1 cellular context compared by ENCODE assay signal in the genomic region with DNA sequence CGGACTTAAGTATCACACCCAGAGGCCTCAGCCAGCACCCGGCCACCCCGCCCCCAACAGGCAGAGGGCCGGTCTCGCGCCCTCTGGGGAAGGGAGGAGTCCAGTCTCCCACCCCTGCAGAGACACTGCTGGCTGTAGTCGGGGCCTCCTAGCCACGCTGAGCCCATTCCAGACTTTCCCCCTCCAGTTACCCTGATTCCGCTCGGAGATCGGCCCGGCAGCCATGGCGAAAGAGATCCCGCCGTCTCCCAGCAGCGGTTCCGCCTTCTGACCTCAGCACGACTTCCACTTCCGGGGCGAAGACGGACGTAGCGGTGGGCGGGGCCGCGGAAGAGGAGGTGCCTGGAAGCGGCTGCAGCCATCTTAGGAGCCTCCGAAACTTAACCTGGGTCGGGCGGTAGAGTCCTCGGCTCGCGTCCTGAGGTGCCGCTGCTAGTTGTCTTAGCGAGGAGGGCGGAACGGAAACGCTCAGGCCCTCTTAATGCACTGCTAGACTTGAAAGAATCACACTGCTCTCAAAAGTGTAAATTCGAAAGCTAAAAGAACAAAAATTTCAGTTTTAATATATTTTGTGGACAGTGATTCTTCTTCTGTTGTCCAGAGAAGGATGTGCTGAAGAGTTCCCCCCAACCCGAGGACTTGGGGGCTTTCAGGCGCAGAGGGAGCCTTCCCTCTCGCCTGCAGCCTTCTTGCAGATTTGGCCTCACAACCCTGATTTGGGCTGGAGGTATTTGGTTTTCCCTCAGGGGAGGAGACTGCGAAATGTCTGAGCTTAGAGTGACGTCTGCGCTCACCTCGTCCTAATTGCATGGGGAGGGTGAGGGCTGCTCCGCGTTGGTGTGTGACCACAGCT.
A peak's percentile ranks its signal among the peaks of the same experiment; 100 is the strongest.
TF ChIP-seq lines count a peak whose summit lies in the region.

A gene with protein sequence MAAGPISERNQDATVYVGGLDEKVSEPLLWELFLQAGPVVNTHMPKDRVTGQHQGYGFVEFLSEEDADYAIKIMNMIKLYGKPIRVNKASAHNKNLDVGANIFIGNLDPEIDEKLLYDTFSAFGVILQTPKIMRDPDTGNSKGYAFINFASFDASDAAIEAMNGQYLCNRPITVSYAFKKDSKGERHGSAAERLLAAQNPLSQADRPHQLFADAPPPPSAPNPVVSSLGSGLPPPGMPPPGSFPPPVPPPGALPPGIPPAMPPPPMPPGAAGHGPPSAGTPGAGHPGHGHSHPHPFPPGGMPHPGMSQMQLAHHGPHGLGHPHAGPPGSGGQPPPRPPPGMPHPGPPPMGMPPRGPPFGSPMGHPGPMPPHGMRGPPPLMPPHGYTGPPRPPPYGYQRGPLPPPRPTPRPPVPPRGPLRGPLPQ (minus strand): TSS at position 269 of the 853 bp plus-strand sequence. CDS start 44 bp downstream, at position 225.

TF ChIP-seq in K562, 482 proteins besides CTCF, POLR2A, EP300 and RAD21 (continued from another document and continues in another):
- TF ChIP-seq, protein P1, sequence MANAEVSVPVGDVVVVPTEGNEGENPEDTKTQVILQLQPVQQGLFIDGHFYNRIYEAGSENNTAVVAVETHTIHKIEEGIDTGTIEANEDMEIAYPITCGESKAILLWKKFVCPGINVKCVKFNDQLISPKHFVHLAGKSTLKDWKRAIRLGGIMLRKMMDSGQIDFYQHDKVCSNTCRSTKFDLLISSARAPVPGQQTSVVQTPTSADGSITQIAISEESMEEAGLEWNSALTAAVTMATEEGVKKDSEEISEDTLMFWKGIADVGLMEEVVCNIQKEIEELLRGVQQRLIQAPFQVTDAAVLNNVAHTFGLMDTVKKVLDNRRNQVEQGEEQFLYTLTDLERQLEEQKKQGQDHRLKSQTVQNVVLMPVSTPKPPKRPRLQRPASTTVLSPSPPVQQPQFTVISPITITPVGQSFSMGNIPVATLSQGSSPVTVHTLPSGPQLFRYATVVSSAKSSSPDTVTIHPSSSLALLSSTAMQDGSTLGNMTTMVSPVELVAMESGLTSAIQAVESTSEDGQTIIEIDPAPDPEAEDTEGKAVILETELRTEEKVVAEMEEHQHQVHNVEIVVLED (CRISPR knock-in tag; IDR thresholded peaks at IDR 0.05) = 0 out of 2 replicates have a peak, but pooled peaks have one; percentile 59
- TF ChIP-seq MTA3 (IDR thresholded peaks at IDR 0.05; ENCODE audit: borderline replicate concordance) (peak; percentile 64; the same call in 1 of the 2 replicates), RUNX1 (IDR thresholded peaks at IDR 0.05; ENCODE audit: low read depth) (0 out of 2 replicates have a peak, but pooled peaks have one; percentile 21), E2F8 (IDR thresholded peaks at IDR 0.05; ENCODE audit: low read depth, partially characterized antibody) (peak; percentile 95), SMAD4 (CRISPR knock-in tag; conservative IDR thresholded peaks at IDR 0.05) (0 out of 2 replicates have a peak, but pooled peaks have one; percentile 58), NFE2L1 (tag; IDR thresholded peaks at IDR 0.05; ENCODE audit: borderline replicate concordance, low read depth) (no peak), JUND (IDR thresholded peaks at IDR 0.05; ENCODE audit: borderline replicate concordance, low read depth, low read length) (peak; percentile 64), JUND (tag; IDR thresholded peaks at IDR 0.05; ENCODE audit: borderline replicate concordance, low read depth, low read length) (no peak; the same call in 2 of the 3 replicates), MYBL2 (IDR thresholded peaks at IDR 0.05; ENCODE audit: low read depth) (no peak), MYBL2 (CRISPR knock-in tag; IDR thresholded peaks at IDR 0.05; ENCODE audit: borderline replicate concordance) (no peak), PML (IDR thresholded peaks at IDR 0.05; ENCODE audit: low read length) (peak; percentile 90), ZBED1 (IDR thresholded peaks at IDR 0.05) (peak; percentile 83; the same call in 1 of the 2 replicates), CREM (IDR thresholded peaks at IDR 0.05; ENCODE audit: low read depth) (peak; percentile 94), NFRKB (IDR thresholded peaks at IDR 0.05; ENCODE audit: low read depth) (peak; percentile 97), HINFP (tag; conservative IDR thresholded peaks at IDR 0.05; ENCODE audit: low read depth) (no peak), ZNF644 (tag; IDR thresholded peaks at IDR 0.05; ENCODE audit: low read depth) (0 out of 2 replicates have a peak, but pooled peaks have one; percentile 43), TARDBP (IDR thresholded peaks at IDR 0.05) (peak; percentile 13; the same call in 1 of the 2 replicates), ATF7 (IDR thresholded peaks at IDR 0.05) (peak; percentile 56; the same call in 1 of the 2 replicates), NR2C1 (IDR thresholded peaks at IDR 0.05) (peak; percentile 99), NR2C1 (tag; IDR thresholded peaks at IDR 0.05) (peak; percentile 99), ZNF75A (CRISPR knock-in tag; IDR thresholded peaks at IDR 0.05) (no peak), CHD2 (IDR thresholded peaks at IDR 0.05; ENCODE audit: low read depth, low read length) (peak; percentile 50; the same call in 1 of the 2 replicates), AFF1 (IDR thresholded peaks at IDR 0.05; ENCODE audit: low read depth in 1 of 2, partially characterized antibody in 2 of 2) (peak in 1 of 2 experiments; percentile 18), TBL1XR1 (IDR thresholded peaks at IDR 0.05; ENCODE audit: low read length in 2 of 2) (peak in 1 of 2 experiments; percentile 10; a peak in 1 of 4 replicates), NCOA2 (IDR thresholded peaks at IDR 0.05; ENCODE audit: partially characterized antibody in 2 of 2) (no peak), EGR1 (conservative IDR thresholded peaks at IDR 0.05) (peak; percentile 16; the same call in 1 of the 2 replicates), SIN3A (IDR thresholded peaks at IDR 0.05; ENCODE audit: borderline replicate concordance in 2 of 2, control insufficient read depth in 1 of 2, low read depth in 2 of 2, low read length in 2 of 2) (peak; percentile 42 to 69; a peak in 2 of 4 replicates), POLR2B (IDR thresholded peaks at IDR 0.05; ENCODE audit: low read depth, partially characterized antibody) (peak; percentile 89), ELF4 (CRISPR knock-in tag; IDR thresholded peaks at IDR 0.05) (peak; percentile 59; the same call in 1 of the 2 replicates), MTA2 (IDR thresholded peaks at IDR 0.05; ENCODE audit: low read depth) (peak; percentile 77)
- TF ChIP-seq, protein P2, sequence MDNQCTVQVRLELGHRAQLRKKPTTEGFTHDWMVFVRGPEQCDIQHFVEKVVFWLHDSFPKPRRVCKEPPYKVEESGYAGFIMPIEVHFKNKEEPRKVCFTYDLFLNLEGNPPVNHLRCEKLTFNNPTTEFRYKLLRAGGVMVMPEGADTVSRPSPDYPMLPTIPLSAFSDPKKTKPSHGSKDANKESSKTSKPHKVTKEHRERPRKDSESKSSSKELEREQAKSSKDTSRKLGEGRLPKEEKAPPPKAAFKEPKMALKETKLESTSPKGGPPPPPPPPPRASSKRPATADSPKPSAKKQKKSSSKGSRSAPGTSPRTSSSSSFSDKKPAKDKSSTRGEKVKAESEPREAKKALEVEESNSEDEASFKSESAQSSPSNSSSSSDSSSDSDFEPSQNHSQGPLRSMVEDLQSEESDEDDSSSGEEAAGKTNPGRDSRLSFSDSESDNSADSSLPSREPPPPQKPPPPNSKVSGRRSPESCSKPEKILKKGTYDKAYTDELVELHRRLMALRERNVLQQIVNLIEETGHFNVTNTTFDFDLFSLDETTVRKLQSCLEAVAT (IDR thresholded peaks at IDR 0.05) = 0 out of 4 replicates have a peak, but pooled peaks of 1 of the 2 experiments have one; percentile 21
- TF ChIP-seq, protein P3, sequence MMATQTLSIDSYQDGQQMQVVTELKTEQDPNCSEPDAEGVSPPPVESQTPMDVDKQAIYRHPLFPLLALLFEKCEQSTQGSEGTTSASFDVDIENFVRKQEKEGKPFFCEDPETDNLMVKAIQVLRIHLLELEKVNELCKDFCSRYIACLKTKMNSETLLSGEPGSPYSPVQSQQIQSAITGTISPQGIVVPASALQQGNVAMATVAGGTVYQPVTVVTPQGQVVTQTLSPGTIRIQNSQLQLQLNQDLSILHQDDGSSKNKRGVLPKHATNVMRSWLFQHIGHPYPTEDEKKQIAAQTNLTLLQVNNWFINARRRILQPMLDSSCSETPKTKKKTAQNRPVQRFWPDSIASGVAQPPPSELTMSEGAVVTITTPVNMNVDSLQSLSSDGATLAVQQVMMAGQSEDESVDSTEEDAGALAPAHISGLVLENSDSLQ (IDR thresholded peaks at IDR 0.05) = peak; percentile 78
- TF ChIP-seq, protein P4, sequence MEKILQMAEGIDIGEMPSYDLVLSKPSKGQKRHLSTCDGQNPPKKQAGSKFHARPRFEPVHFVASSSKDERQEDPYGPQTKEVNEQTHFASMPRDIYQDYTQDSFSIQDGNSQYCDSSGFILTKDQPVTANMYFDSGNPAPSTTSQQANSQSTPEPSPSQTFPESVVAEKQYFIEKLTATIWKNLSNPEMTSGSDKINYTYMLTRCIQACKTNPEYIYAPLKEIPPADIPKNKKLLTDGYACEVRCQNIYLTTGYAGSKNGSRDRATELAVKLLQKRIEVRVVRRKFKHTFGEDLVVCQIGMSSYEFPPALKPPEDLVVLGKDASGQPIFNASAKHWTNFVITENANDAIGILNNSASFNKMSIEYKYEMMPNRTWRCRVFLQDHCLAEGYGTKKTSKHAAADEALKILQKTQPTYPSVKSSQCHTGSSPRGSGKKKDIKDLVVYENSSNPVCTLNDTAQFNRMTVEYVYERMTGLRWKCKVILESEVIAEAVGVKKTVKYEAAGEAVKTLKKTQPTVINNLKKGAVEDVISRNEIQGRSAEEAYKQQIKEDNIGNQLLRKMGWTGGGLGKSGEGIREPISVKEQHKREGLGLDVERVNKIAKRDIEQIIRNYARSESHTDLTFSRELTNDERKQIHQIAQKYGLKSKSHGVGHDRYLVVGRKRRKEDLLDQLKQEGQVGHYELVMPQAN (IDR thresholded peaks at IDR 0.05; ENCODE audit: borderline replicate concordance) = peak; percentile 92
